ENCODE assay signal across 8 cellular contexts in genomic region chr11:47566166-47566546, GRCh38.
DNase-seq lines count a peak whose midpoint lies in the region; ATAC-seq and TF ChIP-seq lines count a peak whose summit lies in the region.

No MANE protein-coding gene starts in this region.

- no peaks in the 10 kb centered on the region for H3K9me3 Mint-ChIP-seq in effector memory CD8-positive, alpha-beta T cell
- no peaks in the 10 kb centered on the region for H3K9me3 Mint-ChIP-seq in nephron

- H3K36me3 Mint-ChIP-seq in effector memory CD8-positive, alpha-beta T cell (ENCODE audit: insufficient read depth) = peaks cover 8% of the 10 kb centered on the region
- H3K36me3 Mint-ChIP-seq in nephron (ENCODE audit: low read depth) = peaks cover 11% of the 10 kb centered on the region

- H3K27me3 Mint-ChIP-seq in effector memory CD8-positive, alpha-beta T cell = no peaks in the 10 kb centered on the region
- H3K27me3 Mint-ChIP-seq in nephron (ENCODE audit: low read depth) = no peaks in the 10 kb centered on the region

- peak; percentile 15 for ATAC-seq in GM18511 (IDR thresholded peaks at IDR 0.05; ENCODE audit: unreplicated experiment)
- ATAC-seq in effector memory CD8-positive, alpha-beta T cell (replicated peaks) = no peak
- ATAC-seq in HG03520 (IDR thresholded peaks at IDR 0.05; ENCODE audit: unreplicated experiment) = no peak
- ATAC-seq in HG03196 (IDR thresholded peaks at IDR 0.05; ENCODE audit: unreplicated experiment) = no peak

- H3K27ac Mint-ChIP-seq in effector memory CD8-positive, alpha-beta T cell = peak overlapping the region; percentile 92
- H3K27ac Mint-ChIP-seq in nephron = peak overlapping the region; percentile 57 to 72 (median 69)

- H3K4me3 Mint-ChIP-seq in effector memory CD8-positive, alpha-beta T cell = peak overlapping the region; percentile 81
- H3K4me3 Mint-ChIP-seq in nephron = peak overlapping the region; percentile 81 to 84 (median 82)

- DNase-seq in MV-4-11 (lab: John Stamatoyannopoulos, UW) (peak; percentile 20), NCI-H187 treated with DMSO at 0.1 percent for 48 hours (lab: John Stamatoyannopoulos, UW) (no peak), T1000 (lab: John Stamatoyannopoulos, UW) (no peak)
- no peak for DNase-seq in effector memory CD8-positive, alpha-beta T cell

- peaks cover 9 to 15% of the 10 kb centered on the region in 2 donors for H3K4me1 Mint-ChIP-seq in effector memory CD8-positive, alpha-beta T cell (ENCODE audit: low read depth in 2 of 2)
- peaks cover 9% of the 10 kb centered on the region for H3K4me1 Mint-ChIP-seq in nephron

- no peak for TF ChIP-seq CTCF in nephron (IDR thresholded peaks at IDR 0.05; ENCODE audit: unreplicated experiment in 3 of 3)
